In genomic region chr1:206911064-206911663, GRCh38 we compare ENCODE assay signal across 8 cellular contexts. TPM values are rescaled to one million over a fixed set of nuclear protein-coding genes. Genes with fewer than 3 reads are reported as not detected.
A peak's percentile ranks its signal among the peaks of the same experiment; 100 is the strongest.
DNase-seq lines count a peak whose midpoint lies in the region; ATAC-seq and TF ChIP-seq lines count a peak whose summit lies in the region.

No MANE protein-coding gene starts in this region.

- no peak for TF ChIP-seq POLR2A in transverse colon (IDR thresholded peaks at IDR 0.05)

- H3K9me3 ChIP-seq in Caco-2 (no peaks in the 10 kb centered on the region), transverse colon (no peaks in the 10 kb centered on the region)

- DNase-seq in Caco-2 (peak in 1 of 2 experiments; percentile 61), H7 (peak; percentile 67), NCI-H69 (lab: John Stamatoyannopoulos, UW) (peak; percentile 71), kidney tubule cell (ENCODE audit: low spot score) (peak; percentile 70), transverse colon (no peak)

- H3K4me1 ChIP-seq in Caco-2 (0 out of 2 replicates have a peak, but pooled peaks cover 3% of the 10 kb centered on the region), transverse colon (peaks cover 3 to 34% (median 11%) of the 10 kb centered on the region in 4 donors)

- no peaks in the 10 kb centered on the region for H3K36me3 Mint-ChIP-seq in Caco-2 (ENCODE audit: insufficient read depth, unreplicated experiment)
- H3K36me3 Mint-ChIP-seq in brain: no peaks in the 10 kb centered on the region

- H3K4me1 Mint-ChIP-seq in Caco-2 (ENCODE audit: low read depth, unreplicated experiment) (peaks cover 12% of the 10 kb centered on the region), brain (peaks cover 9% of the 10 kb centered on the region)

- H3K27me3 ChIP-seq in Caco-2 (replicated peaks; ENCODE audit: control insufficient read depth, insufficient read depth, low read length) (peaks cover 2% of the 10 kb centered on the region; the same call in 1 of the 2 replicates), H7 (ENCODE audit: control insufficient read depth, insufficient read depth, low read length) (peaks cover 41% of the 10 kb centered on the region), transverse colon (peaks cover 10% of the 10 kb centered on the region)

- POLR2A ChIA-PET in Caco-2 (lab: Charles Lee): interaction anchor here (0.6 kb wide), 1 partner anchor 82 kb away, joined by 10 read pairs; no protein-coding TSS in a partner anchor

- CTCF ChIA-PET in Caco-2 (lab: Charles Lee): interaction anchor here (0.6 to 2.7 kb wide), 6 partner anchors 8 to 252 kb away, joined by 3 to 68 read pairs (median 3); no protein-coding TSS in a partner anchor

- TF ChIP-seq EP300 in transverse colon (IDR thresholded peaks at IDR 0.05; ENCODE audit: low read depth): no peak

- TF ChIP-seq CTCF in Caco-2 (IDR thresholded peaks at IDR 0.05; ENCODE audit: insufficient read depth in 1 of 2, low read depth in 1 of 2, low read length in 1 of 2, severe bottlenecking in 1 of 2, unreplicated experiment in 1 of 2) (peak; percentile 82 to 85), brain (conservative IDR thresholded peaks at IDR 0.05) (peak; percentile 79 to 91), transverse colon (IDR thresholded peaks at IDR 0.05) (peak; percentile 77 to 95 (median 88))

- no peak overlapping the region for H3K4me3 ChIP-seq in Caco-2 (ENCODE audit: low read depth, low read length)
- H3K4me3 ChIP-seq in H7 (ENCODE audit: insufficient read depth, low read depth, low read length): no peak overlapping the region
- H3K4me3 ChIP-seq in transverse colon: no peak overlapping the region

- intact Hi-C loops in Caco-2 (cut with micrococcal nuclease; ENCODE audit: unreplicated experiment): loop anchor here (5.0 kb wide), 2 partner anchors 44 to 59 kb away; partner anchors contain the start of gene IL20
- intact Hi-C loops in transverse colon (cut with DNase I; ENCODE audit: low total_unique reads): loop anchor here (5.0 to 10.0 kb wide), 2 partner anchors 184 to 276 kb away; partner anchors contain the start of gene DYRK3

- peak overlapping the region; percentile 76 for H3K4me3 Mint-ChIP-seq in Caco-2 (ENCODE audit: unreplicated experiment)
- peak overlapping the region in 2 of 5 experiments; percentile 53 to 72 for H3K4me3 Mint-ChIP-seq in brain

- no peaks in the 10 kb centered on the region for H3K9me3 Mint-ChIP-seq in Caco-2 (ENCODE audit: unreplicated experiment)
- H3K9me3 Mint-ChIP-seq in brain: no peaks in the 10 kb centered on the region

- in situ Hi-C loops in transverse colon (cut with MboI; ENCODE audit: low pct_ligation_motif_present in 1 of 4, low pct_unique_long_range_greater_than_20kb in 1 of 4, low sequenced_read_pairs in 3 of 4): loop anchor here (5.0 to 25.0 kb wide), 6 partner anchors 96 to 276 kb away; partner anchors contain the start of gene DYRK3 (in 3 of the 4)

- H3K27me3 Mint-ChIP-seq in Caco-2 (ENCODE audit: insufficient read depth, unreplicated experiment) (peaks cover 16% of the 10 kb centered on the region), brain (peaks cover 76% of the 10 kb centered on the region)

- BruUV-seq in Caco-2 (replicated peaks; lab: Mats Ljungman, UMichigan): no TSS peak

- H3K36me3 ChIP-seq in Caco-2 (ENCODE audit: control insufficient read depth, insufficient read depth, low read length) (no peaks in the 10 kb centered on the region), H7 (replicated peaks; ENCODE audit: control insufficient read depth, insufficient read depth, low read length) (no peaks in the 10 kb centered on the region), transverse colon (no peaks in the 10 kb centered on the region)

- 0% methylated on average over 1 of the region's 1 CpG for WGBS in transverse colon (ENCODE audit: low coverage in 1 of 2), 2 donors

- ATAC-seq in HG02571 (IDR thresholded peaks at IDR 0.05; ENCODE audit: unreplicated experiment): no peak
- ATAC-seq in GM18502 (IDR thresholded peaks at IDR 0.05; ENCODE audit: poor library complexity, unreplicated experiment): no peak

- H3K27ac Mint-ChIP-seq in Caco-2 (ENCODE audit: unreplicated experiment) (no peak overlapping the region), brain (no peak overlapping the region)

- H3K27ac ChIP-seq in transverse colon: no peak overlapping the region

RNA-seq across cellular contexts. Expression of gene FCMR, which starts 10.6 kb away (rescaled TPM):
- total RNA-seq in Caco-2 (2022) (not detected in 2 replicates), transverse colon (10 to 100 TPM in 2 of 4 donors, 1 to 10 TPM in 1, under 1 TPM in 1; 1.00 to 51.6 (median 15.9) TPM)
- total RNA-seq in H7 (2014; rRNA removed; shearing (Covaris generic)): not detected in 2 replicates
- polyA plus RNA-seq in brain (ENCODE audit: insufficient read depth, low read depth, low replicate concordance): 3.6 TPM

RNA-seq across cellular contexts. Expression of gene IL24, which starts 13.9 kb away (rescaled TPM):
- total RNA-seq in Caco-2 (2022) (not detected in 2 replicates), transverse colon (not detected)
- not detected in 2 replicates for total RNA-seq in H7 (2014; rRNA removed; shearing (Covaris generic))
- not detected for polyA plus RNA-seq in brain (ENCODE audit: insufficient read depth, low read depth, low replicate concordance)

RNA-seq across cellular contexts. Expression of gene PIGR, which starts 35.1 kb away (rescaled TPM):
- total RNA-seq in Caco-2 (2022): not detected in 2 replicates
- total RNA-seq in H7 (2014; rRNA removed; shearing (Covaris generic)): 0.03 TPM in 1 of 2 replicates, not detected in the other
- not detected for polyA plus RNA-seq in brain (ENCODE audit: insufficient read depth, low read depth, low replicate concordance)
- total RNA-seq in transverse colon: over 10,000 TPM in 1 of 4 donors, 1,000 to 10,000 TPM in 3; 3,370 to 10,796 (median 6,659) TPM

RNA-seq across cellular contexts. Expression of gene IL20, which starts 45.7 kb away (rescaled TPM):
- total RNA-seq in Caco-2 (2022) (not detected in 2 replicates), transverse colon (not detected)
- total RNA-seq in H7 (2014; rRNA removed; shearing (Covaris generic)): not detected in 2 replicates
- polyA plus RNA-seq in brain (ENCODE audit: insufficient read depth, low read depth, low replicate concordance): not detected

RNA-seq across cellular contexts. Expression of gene FCAMR, which starts 59.1 kb away (rescaled TPM):
- 0.18 TPM in 1 of 2 replicates, not detected in the other for total RNA-seq in Caco-2 (2022)
- total RNA-seq in H7 (2014; rRNA removed; shearing (Covaris generic)): not detected in 2 replicates
- not detected for polyA plus RNA-seq in brain (ENCODE audit: insufficient read depth, low read depth, low replicate concordance)
- total RNA-seq in transverse colon: 1 to 10 TPM in 1 of 4 donors, under 1 TPM in 2, not detected in 1; 0.37 to 2.4 (median 0.64) TPM

Comparison
In these comparisons a context has a peak if more than half of its experiments do, and no peak if none do; other contexts are left out.
1. RNA of gene PIGR, which starts 35.1 kb away (total RNA-seq): 3,370 to 10,796 TPM in transverse colon; 0.03 TPM in H7 and not detected in Caco-2; every median in the first group is over 1,000 times any median in the second.
2. Peak in every context shown above with its lines, with median percentiles within 50 percentile points of each other: CTCF ChIP-seq.